Comparison of ENCODE assay signal across 12 cellular contexts in the genomic region with DNA sequence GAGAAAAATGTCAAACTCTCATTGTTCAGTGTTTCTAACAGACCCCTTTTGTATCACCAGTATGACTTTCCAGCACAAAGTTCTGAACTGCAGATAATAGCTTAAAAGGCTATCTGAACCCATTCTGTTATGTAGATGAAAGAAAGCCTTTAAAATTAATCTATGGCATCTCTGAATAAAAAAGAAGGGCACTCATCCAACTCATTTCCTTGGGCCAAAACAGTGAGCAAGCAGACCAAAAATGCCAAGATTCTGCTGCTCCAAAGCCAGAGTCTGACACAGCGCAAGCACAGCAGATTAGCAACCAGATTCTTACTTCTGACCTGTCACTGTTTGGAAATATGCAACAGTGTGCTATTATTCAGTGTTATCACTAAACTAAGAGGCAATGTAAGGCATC. TPM values are rescaled to one million over a fixed set of nuclear protein-coding genes. Genes with fewer than 3 reads are reported as not detected.
DNase-seq lines count a peak whose midpoint lies in the region; ATAC-seq and FAIRE-seq lines count a peak whose summit lies in the region.
"Had no signal": no experiment of that assay in that cellular context is flagged by ENCODE, and none has a peak within 500 bp of the region (broad histone marks: within the 10 kb centered on the region; RNA-seq: fewer than 3 reads in every experiment).

No MANE protein-coding gene starts in this region.

- CTCF ChIA-PET in activated CD4-positive, alpha-beta T cell treated with anti-CD3 and anti-CD28 coated beads for 36 hours (lab: Charles Lee), result interaction anchor here (1.7 kb wide), 1 partner anchor 18 kb away, joined by 8 read pairs; no protein-coding TSS in a partner anchor

- no peaks in the 10 kb centered on the region for H3K9me3 Mint-ChIP-seq in activated CD4-positive, alpha-beta T cell treated with anti-CD3 and anti-CD28 coated beads for 36 hours (ENCODE audit: low read depth)

- no peak overlapping the region for H3K4me3 Mint-ChIP-seq in activated CD4-positive, alpha-beta T cell treated with anti-CD3 and anti-CD28 coated beads for 36 hours

- POLR2A ChIA-PET in activated CD4-positive, alpha-beta T cell treated with anti-CD3 and anti-CD28 coated beads for 36 hours (lab: Charles Lee), result no interaction called here

- peaks cover 1% of the 10 kb centered on the region for H3K27me3 Mint-ChIP-seq in activated CD4-positive, alpha-beta T cell treated with anti-CD3 and anti-CD28 coated beads for 36 hours

- intact Hi-C loops in left cardiac atrium (cut with DNase I), result no loop called here
- intact Hi-C loops in cardiac septum (cut with DNase I), result loop anchor here (1.0 to 5.0 kb wide), 2 partner anchors 23 to 68 kb away; no protein-coding TSS in a partner anchor
- intact Hi-C loops in left ventricle myocardium superior (cut with micrococcal nuclease), result no loop called here
- intact Hi-C loops in activated CD4-positive, alpha-beta T cell treated with anti-CD3 and anti-CD28 coated beads for 36 hours (cut with DNase I, micrococcal nuclease), result no loop called here
- intact Hi-C loops in posterior vena cava (cut with DNase I), result no loop called here

- no peaks in the 10 kb centered on the region for H3K4me1 Mint-ChIP-seq in activated CD4-positive, alpha-beta T cell treated with anti-CD3 and anti-CD28 coated beads for 36 hours

- FAIRE-seq in frontal cortex (lab: Jason Lieb, UNC), result no peak
- FAIRE-seq: small intestine had no signal

- no peaks in the 10 kb centered on the region for H3K36me3 Mint-ChIP-seq in activated CD4-positive, alpha-beta T cell treated with anti-CD3 and anti-CD28 coated beads for 36 hours (ENCODE audit: low read depth)

- DNase-seq in left cardiac atrium (no peak), cardiac septum (ENCODE audit: low spot score) (no peak), astrocyte of the hippocampus (ENCODE audit: low read depth, low spot score) (peak; percentile 88), left ventricle myocardium superior (no peak), superior temporal gyrus (ENCODE audit: extremely low spot score) (peak; percentile 40), frontal cortex (ENCODE audit: low spot score in 2 of 2) (no peak), posterior vena cava (ENCODE audit: low spot score) (no peak)
- DNase-seq in activated CD4-positive, alpha-beta T cell treated with anti-CD3 and anti-CD28 coated beads for 36 hours, result no peak
- DNase-seq: activated CD4-positive, alpha-beta T cell treated with anti-CD3 and anti-CD28 coated beads for 1 hour; cerebellar nuclear complex; small intestine; transverse colon had no signal

- no peak overlapping the region for H3K27ac Mint-ChIP-seq in activated CD4-positive, alpha-beta T cell treated with anti-CD3 and anti-CD28 coated beads for 36 hours

- peak; percentile 65 to 83 for ATAC-seq in left cardiac atrium
- peak; percentile 45 for ATAC-seq in left ventricle myocardium superior
- ATAC-seq in activated CD4-positive, alpha-beta T cell treated with anti-CD3 and anti-CD28 coated beads for 36 hours, result no peak

RNA-seq across cellular contexts. Expression of a gene that starts 22.6 kb away (rescaled TPM):
- total RNA-seq in left cardiac atrium (10 to 100 TPM; 47.0 to 53.3 TPM), cardiac septum (38.9 TPM), left ventricle myocardium superior (54.8 TPM), frontal cortex (26.5 TPM), posterior vena cava (10 to 100 TPM; 38.0 to 47.1 TPM)
- total RNA-seq in activated CD4-positive, alpha-beta T cell treated with anti-CD3 and anti-CD28 coated beads for 36 hours, result 1 to 10 TPM; 7.8 to 7.9 TPM

Comparison
In these comparisons a context has a peak if more than half of its experiments do, and no peak if none do; other contexts are left out.
1. DNase-seq: peak in astrocyte of the hippocampus (single experiment) and superior temporal gyrus (single experiment); none in left cardiac atrium (single experiment), cardiac septum (single experiment), left ventricle myocardium superior (single experiment), frontal cortex (0 of 2), activated CD4-positive, alpha-beta T cell treated with anti-CD3 and anti-CD28 coated beads for 36 hours (single experiment) and posterior vena cava (single experiment).